In genomic region chr12:68364893-68365725, GRCh38 we compare ENCODE assay signal across 8 cellular contexts. TPM values are rescaled to one million over a fixed set of nuclear protein-coding genes. Genes with fewer than 3 reads are reported as not detected.
DNase-seq lines count a peak whose midpoint lies in the region; ATAC-seq and TF ChIP-seq lines count a peak whose summit lies in the region.

No MANE protein-coding gene starts in this region.

- H2BK5ac ChIP-seq in neuronal stem cell (ENCODE audit: low read length), result no peak overlapping the region

- H3K36me3 ChIP-seq in BLaER1 (no peaks in the 10 kb centered on the region), RWPE2 (ENCODE audit: low read depth) (no peaks in the 10 kb centered on the region), neuronal stem cell (replicated peaks in 1 of 2; ENCODE audit: control insufficient read depth in 2 of 2, insufficient read depth in 2 of 2, low read length in 2 of 2) (no peaks in the 10 kb centered on the region), stomach smooth muscle (ENCODE audit: control insufficient read depth in 2 of 2, insufficient read depth in 2 of 2, low read length in 2 of 2) (no peaks in the 10 kb centered on the region)

- peak overlapping the region; percentile 61 for H3K9ac ChIP-seq in BLaER1
- no peak overlapping the region for H3K9ac ChIP-seq in neuronal stem cell (ENCODE audit: low read depth, low read length, poor library complexity)
- H3K9ac ChIP-seq in stomach smooth muscle (ENCODE audit: low read length in 2 of 2), result peak overlapping the region; percentile 71 to 72

- H2BK12ac ChIP-seq in neuronal stem cell (ENCODE audit: low read length), result no peak overlapping the region

- no peak overlapping the region for H3K4ac ChIP-seq in neuronal stem cell (ENCODE audit: low read length)

- TF ChIP-seq CTCF in RWPE2 (IDR thresholded peaks at IDR 0.05; ENCODE audit: poor library complexity, severe bottlenecking), result no peak

- WGBS in neuronal stem cell (ENCODE audit: extremely low coverage in 2 of 2, insufficient read length in 2 of 2, insufficient replicate concordance in 1 of 2), 2 donors, result no CpG with 5 or more reads among the region's 26 CpGs

- H2BK120ac ChIP-seq in neuronal stem cell (ENCODE audit: low read depth, low read length), result no peak overlapping the region

- H3K23ac ChIP-seq in neuronal stem cell (ENCODE audit: low read depth, low read length, poor library complexity), result peak overlapping the region; percentile 28

- H3K27me3 ChIP-seq in BLaER1, result no peaks in the 10 kb centered on the region
- no peaks in the 10 kb centered on the region for H3K27me3 ChIP-seq in RWPE2 (ENCODE audit: insufficient read depth, poor library complexity, severe bottlenecking)
- H3K27me3 ChIP-seq in neuronal stem cell (ENCODE audit: control insufficient read depth in 3 of 3, insufficient read depth in 3 of 3, low read depth in 1 of 3, low read length in 3 of 3), result no peaks in the 10 kb centered on the region
- H3K27me3 ChIP-seq in stomach smooth muscle (ENCODE audit: control insufficient read depth in 1 of 2, insufficient read depth in 2 of 2, low read length in 2 of 2), result no peaks in the 10 kb centered on the region

- peak overlapping the region; percentile 85 for H3K4me2 ChIP-seq in BLaER1
- H3K4me2 ChIP-seq in neuronal stem cell (ENCODE audit: insufficient read depth, low read length, poor library complexity, severe bottlenecking), result peak overlapping the region; percentile 34

- DNase-seq in RWPE2 (ENCODE audit: low spot score) (peak; percentile 78), foreskin melanocyte (peak; percentile 83), neuronal stem cell (ENCODE audit: low spot score) (peak; percentile 32)
- peak; percentile 92 for DNase-seq in activated effector memory CD4-positive, alpha-beta T cell treated with anti-CD3 and anti-CD28 coated beads, Interleukin-2, amount 50 U/mL, for 16 hours

- no peaks in the 10 kb centered on the region for H3K79me1 ChIP-seq in neuronal stem cell (ENCODE audit: low read depth, low read length)

- H4K20me1 ChIP-seq in BLaER1, result no peaks in the 10 kb centered on the region

- no peak overlapping the region for H2BK15ac ChIP-seq in neuronal stem cell (ENCODE audit: low read length)

- H4K8ac ChIP-seq in neuronal stem cell (ENCODE audit: low read depth, low read length), result peak overlapping the region; percentile 72

- peaks cover 40% of the 10 kb centered on the region for H3K4me1 ChIP-seq in BLaER1
- H3K4me1 ChIP-seq in RWPE2 (ENCODE audit: insufficient read depth, poor library complexity, severe bottlenecking), result peaks cover 6% of the 10 kb centered on the region
- H3K4me1 ChIP-seq in neuronal stem cell (ENCODE audit: control insufficient read depth in 2 of 2, insufficient read depth in 1 of 2, low read depth in 1 of 2, low read length in 2 of 2), result peaks cover 11 to 12% of the 10 kb centered on the region in 2 donors
- peaks cover 10% of the 10 kb centered on the region for H3K4me1 ChIP-seq in stomach smooth muscle (ENCODE audit: control insufficient read depth, insufficient read depth, low read length)

- no peak overlapping the region for H2AK5ac ChIP-seq in neuronal stem cell (ENCODE audit: low read depth, low read length)

- peak overlapping the region; percentile 81 for H3K27ac ChIP-seq in BLaER1
- peak overlapping the region; percentile 14 for H3K27ac ChIP-seq in RWPE2 (ENCODE audit: poor library complexity, severe bottlenecking)
- H3K27ac ChIP-seq in neuronal stem cell (replicated peaks; ENCODE audit: low read length), result peak overlapping the region; percentile 45
- peak overlapping the region; percentile 87 for H3K27ac ChIP-seq in stomach smooth muscle (ENCODE audit: low read length)

- H3K14ac ChIP-seq in neuronal stem cell (ENCODE audit: low read length), result no peak overlapping the region

- H4K91ac ChIP-seq in neuronal stem cell (ENCODE audit: low read depth, low read length, poor library complexity), result no peak overlapping the region

- peak overlapping the region; percentile 47 for H3K4me3 ChIP-seq in BLaER1
- no peak overlapping the region for H3K4me3 ChIP-seq in RWPE2 (ENCODE audit: severe bottlenecking)
- H3K4me3 ChIP-seq in neuronal stem cell (ENCODE audit: low read length in 2 of 2), result peak overlapping the region in 1 of 2 donors; percentile 11
- H3K4me3 ChIP-seq in stomach smooth muscle (ENCODE audit: low read length in 2 of 2), result peak overlapping the region; percentile 65 to 74

- ATAC-seq in GM19328 (IDR thresholded peaks at IDR 0.05; ENCODE audit: unreplicated experiment) (peak; percentile 73), HG03442 (IDR thresholded peaks at IDR 0.05; ENCODE audit: unreplicated experiment) (peak; percentile 81), RWPE2 (ENCODE audit: low read depth) (peak; percentile 94)

- no peaks in the 10 kb centered on the region for H3K9me3 ChIP-seq in BLaER1
- no peaks in the 10 kb centered on the region for H3K9me3 ChIP-seq in RWPE2 (ENCODE audit: severe bottlenecking)
- H3K9me3 ChIP-seq in neuronal stem cell (replicated peaks in 1 of 2; ENCODE audit: control insufficient read depth in 2 of 2, insufficient read depth in 1 of 2, low read depth in 1 of 2, low read length in 2 of 2), result no peaks in the 10 kb centered on the region
- no peaks in the 10 kb centered on the region for H3K9me3 ChIP-seq in stomach smooth muscle (ENCODE audit: control insufficient read depth in 2 of 2, low read length in 2 of 2)

- H2AFZ ChIP-seq in neuronal stem cell (ENCODE audit: low read length), result peak overlapping the region; percentile 91

- peak overlapping the region; percentile 66 for H3K18ac ChIP-seq in neuronal stem cell (ENCODE audit: low read length)

RNA-seq across cellular contexts. Expression of gene MDM1, which starts 32.9 kb away (rescaled TPM):
- polyA plus RNA-seq in neuronal stem cell (2013, experiment 1 of 2), result 15.0 TPM
- 14.8 TPM for polyA plus RNA-seq in neuronal stem cell (2013, experiment 2 of 2)

Comparison
In these comparisons a context has a peak if more than half of its experiments do, and no peak if none do; other contexts are left out.
1. H3K27ac ChIP-seq: peak in every context shown above with its lines; median percentile 87 in stomach smooth muscle; 81 in BLaER1; 45 in neuronal stem cell; 14 in RWPE2.
2. DNase-seq: peak in every context shown above with its lines; median percentile 92 in activated effector memory CD4-positive, alpha-beta T cell treated with anti-CD3 and anti-CD28 coated beads, Interleukin-2, amount 50 U/mL, for 16 hours; 83 in foreskin melanocyte; 78 in RWPE2; 32 in neuronal stem cell.